ENCODE assay signal across 12 cellular contexts in the genomic region with DNA sequence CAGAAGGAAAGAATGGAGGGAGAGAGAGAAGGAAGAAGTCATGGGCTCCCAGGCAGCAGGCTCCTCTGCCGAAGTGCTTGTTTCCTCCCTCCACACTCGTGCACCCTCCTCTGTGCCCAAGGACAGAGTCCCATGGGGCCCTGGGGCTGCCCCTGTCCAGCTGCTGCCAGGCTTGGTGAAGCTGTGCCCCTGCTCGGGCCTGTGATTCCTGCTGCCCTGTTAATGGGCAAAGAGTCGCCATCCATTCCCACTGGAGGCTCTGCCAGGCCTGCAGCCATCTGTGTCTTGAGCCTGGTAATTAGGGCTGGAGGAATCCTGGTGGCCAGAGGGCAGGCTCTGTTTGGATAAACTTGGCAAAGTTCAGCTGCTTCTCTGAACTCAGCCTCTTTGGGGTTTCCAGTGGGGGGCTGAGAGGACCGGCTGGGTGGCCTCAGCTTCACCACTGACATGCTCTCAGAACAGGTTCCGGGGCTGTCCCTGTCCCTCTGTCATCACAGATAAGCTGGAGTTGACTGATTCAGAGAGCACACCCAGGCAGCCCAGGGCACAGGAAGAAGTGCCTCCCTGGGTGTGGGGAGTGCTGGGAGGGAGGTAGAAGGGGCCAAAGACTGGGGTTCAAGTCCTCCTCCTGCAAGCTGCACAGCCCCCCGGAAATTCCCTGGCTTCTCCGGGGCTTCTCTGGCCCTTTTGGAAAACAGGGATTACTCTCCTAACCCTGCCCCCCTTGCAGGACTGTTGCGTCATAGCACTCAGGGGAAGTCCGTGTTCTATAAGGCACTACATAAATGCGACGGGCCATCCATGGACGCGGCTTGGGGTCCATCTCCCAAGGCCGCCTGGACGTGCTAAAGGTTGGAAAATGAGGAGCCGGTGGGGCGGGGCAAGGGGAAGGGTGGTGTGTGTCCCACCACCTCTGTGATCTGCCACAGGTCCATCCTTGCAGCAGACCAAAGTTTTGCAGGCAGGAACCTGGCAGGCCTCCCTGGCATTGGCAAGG.
DNase-seq lines count a peak whose midpoint lies in the region; ATAC-seq and TF ChIP-seq lines count a peak whose summit lies in the region.
"Had no signal": no experiment of that assay in that cellular context is flagged by ENCODE, and none has a peak within 500 bp of the region (broad histone marks: within the 10 kb centered on the region; RNA-seq: fewer than 3 reads in every experiment).

No MANE protein-coding gene starts in this region.

- H3K4me3 Mint-ChIP-seq in activated B cell treated with CpG ODN at 0.5 μM for 24 hours = peak overlapping the region; percentile 5
- no peak overlapping the region for H3K4me3 Mint-ChIP-seq in effector memory CD8-positive, alpha-beta T cell

- DNase-seq in activated B cell treated with CpG ODN at 0.5 μM for 24 hours (no peak), tibial artery (no peak), GM23248 (no peak)
- DNase-seq in effector memory CD8-positive, alpha-beta T cell = no peak
- DNase-seq: DND-41; lower lobe of right lung; right cardiac atrium; stimulated activated naive CD4-positive, alpha-beta T cell treated with Interleukin-2 at 50 U/mL for 16 hours had no signal

- H3K4me1 ChIP-seq in tibial artery = no peaks in the 10 kb centered on the region
- H3K4me1 ChIP-seq in GM23248 (ENCODE audit: insufficient read depth) = no peaks in the 10 kb centered on the region
- H3K4me1 ChIP-seq: lower lobe of right lung had no signal

- ATAC-seq in GM18498 (IDR thresholded peaks at IDR 0.05; ENCODE audit: unreplicated experiment) = peak; percentile 60
- ATAC-seq in GM19035 (IDR thresholded peaks at IDR 0.05; ENCODE audit: unreplicated experiment) = peak; percentile 79
- ATAC-seq in HG02938 (IDR thresholded peaks at IDR 0.05; ENCODE audit: unreplicated experiment) = peak; percentile 66
- peak; percentile 48 for ATAC-seq in activated B cell treated with CpG ODN at 0.5 μM for 24 hours (ENCODE audit: low read depth)
- no peak for ATAC-seq in effector memory CD8-positive, alpha-beta T cell (replicated peaks)
- ATAC-seq in esophagus mucosa = no peak
- ATAC-seq: lower lobe of right lung, right cardiac atrium had no signal

- peak overlapping the region; percentile 87 for H3K27ac Mint-ChIP-seq in activated B cell treated with CpG ODN at 0.5 μM for 24 hours
- no peak overlapping the region for H3K27ac Mint-ChIP-seq in effector memory CD8-positive, alpha-beta T cell

- intact Hi-C loops in activated B cell treated with CpG ODN at 0.5 μM for 24 hours (cut with micrococcal nuclease) (loop anchor here (5.0 to 10.0 kb wide), 2 partner anchors 58 to 316 kb away; no protein-coding TSS in a partner anchor), tibial artery (cut with DNase I; ENCODE audit: low total_unique reads) (no loop called here)

- POLR2A ChIA-PET in activated B cell treated with CpG ODN at 0.5 μM for 24 hours (lab: Charles Lee) = interaction anchor here (0.6 kb wide), 1 partner anchor 32 kb away, joined by 3 read pairs; no protein-coding TSS in a partner anchor

- H3K9ac ChIP-seq in GM23248 = no peak overlapping the region

- no peak overlapping the region for H2AFZ ChIP-seq in GM23248

- no peak overlapping the region for H3K4me2 ChIP-seq in GM23248 (ENCODE audit: unreplicated experiment)

- in situ Hi-C loops in GM23248 (cut with MboI) = loop anchor here (10.0 kb wide), 1 partner anchor 456 kb away; no protein-coding TSS in a partner anchor

- H3K9me3 ChIP-seq in tibial artery = no peaks in the 10 kb centered on the region
- H3K9me3 ChIP-seq in GM23248 (ENCODE audit: low read depth) = no peaks in the 10 kb centered on the region
- H3K9me3 ChIP-seq: lower lobe of right lung had no signal

- CTCF ChIA-PET in activated B cell treated with CpG ODN at 0.5 μM for 24 hours (lab: Charles Lee) = no interaction called here

- peaks cover 92% of the 10 kb centered on the region for H3K36me3 Mint-ChIP-seq in activated B cell treated with CpG ODN at 0.5 μM for 24 hours (ENCODE audit: low read depth)
- no peaks in the 10 kb centered on the region for H3K36me3 Mint-ChIP-seq in effector memory CD8-positive, alpha-beta T cell (ENCODE audit: insufficient read depth)

- peaks cover 0 to 21% of the 10 kb centered on the region in 2 donors for H3K27me3 ChIP-seq in tibial artery
- peaks cover 31% of the 10 kb centered on the region for H3K27me3 ChIP-seq in GM23248 (replicated peaks; ENCODE audit: insufficient read depth)

- no peaks in the 10 kb centered on the region for H3K36me3 ChIP-seq in tibial artery
- H3K36me3 ChIP-seq in GM23248 (ENCODE audit: low read depth) = no peaks in the 10 kb centered on the region
- H3K36me3 ChIP-seq: lower lobe of right lung had no signal

- no peaks in the 10 kb centered on the region for H3K9me2 ChIP-seq in GM23248 (ENCODE audit: insufficient read depth)

- no peaks in the 10 kb centered on the region for H4K20me1 ChIP-seq in GM23248 (ENCODE audit: insufficient read depth)

- no peak for TF ChIP-seq CTCF in activated B cell treated with CpG ODN at 0.5 μM for 24 hours (IDR thresholded peaks at IDR 0.05)
- TF ChIP-seq CTCF in tibial artery (IDR thresholded peaks at IDR 0.05) = no peak

- H3F3A ChIP-seq in GM23248 (ENCODE audit: insufficient read depth) = no peaks in the 10 kb centered on the region

- H3K79me2 ChIP-seq in GM23248 (ENCODE audit: insufficient read depth) = no peaks in the 10 kb centered on the region

- H3K9me3 Mint-ChIP-seq in activated B cell treated with CpG ODN at 0.5 μM for 24 hours = no peaks in the 10 kb centered on the region
- H3K9me3 Mint-ChIP-seq in effector memory CD8-positive, alpha-beta T cell = no peaks in the 10 kb centered on the region

- H3K4me3 ChIP-seq in tibial artery (no peak overlapping the region), GM23248 (no peak overlapping the region)
- H3K4me3 ChIP-seq: lower lobe of right lung had no signal

- H3K27me3 Mint-ChIP-seq in activated B cell treated with CpG ODN at 0.5 μM for 24 hours = no peaks in the 10 kb centered on the region
- H3K27me3 Mint-ChIP-seq in effector memory CD8-positive, alpha-beta T cell = peaks cover 24 to 60% of the 10 kb centered on the region in 2 donors

- WGBS in GM23248 (ENCODE audit: low coverage in 1 of 2, low lambda C conversion rate in 2 of 2, missing lambda C conversion rate in 2 of 2), 2 experiments = 65% methylated on average over 18 of the region's 18 CpGs

- peaks cover 81% of the 10 kb centered on the region for H3K4me1 Mint-ChIP-seq in activated B cell treated with CpG ODN at 0.5 μM for 24 hours
- peaks cover 0 to 2% of the 10 kb centered on the region in 2 donors for H3K4me1 Mint-ChIP-seq in effector memory CD8-positive, alpha-beta T cell (ENCODE audit: low read depth in 2 of 2)

- H3K27ac ChIP-seq in tibial artery (no peak overlapping the region), GM23248 (no peak overlapping the region)
- H3K27ac ChIP-seq: lower lobe of right lung had no signal

Comparison
In these comparisons a context has a peak if more than half of its experiments do, and no peak if none do; other contexts are left out.
1. ATAC-seq: peak in GM18498 (single experiment), GM19035 (single experiment), HG02938 (single experiment) and activated B cell treated with CpG ODN at 0.5 μM for 24 hours (single experiment); none in effector memory CD8-positive, alpha-beta T cell (single experiment) and esophagus mucosa (single experiment).